In the genomic region with DNA sequence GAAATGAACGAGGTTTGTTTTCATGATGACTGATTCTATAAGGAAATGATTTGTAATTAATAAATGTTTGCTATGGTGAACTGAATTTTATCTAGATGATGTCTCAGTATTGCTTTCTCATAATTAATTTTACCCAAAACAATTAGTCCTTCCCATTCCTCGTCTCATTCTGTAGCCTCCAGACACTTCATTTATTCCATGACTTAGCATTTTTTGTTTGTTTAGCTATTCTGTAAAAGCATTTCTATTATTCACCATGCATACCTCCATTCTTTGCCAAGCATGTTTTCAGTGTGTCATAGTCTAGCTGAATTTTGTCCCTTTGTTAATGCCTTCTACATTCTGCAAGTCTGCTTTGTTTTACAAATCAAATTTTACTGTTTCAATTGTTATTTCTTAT, we compare ENCODE assay signal across 21 cellular contexts.
A peak's percentile ranks its signal among the peaks of the same experiment; 100 is the strongest.
DNase-seq lines count a peak whose midpoint lies in the region; ATAC-seq, FAIRE-seq and TF ChIP-seq lines count a peak whose summit lies in the region.
"Had no signal": no experiment of that assay in that cellular context is flagged by ENCODE, and none has a peak within 500 bp of the region (broad histone marks: within the 10 kb centered on the region; RNA-seq: fewer than 3 reads in every experiment).

No MANE protein-coding gene starts in this region.

- CTCF ChIA-PET in HepG2 (lab: Yijun Ruan, JAX; ENCODE audit: low intra/inter-chr PET ratio, low total read pairs) (no interaction called here), PC-3 (lab: Charles Lee) (no interaction called here)

- TF ChIP-seq POLR2A in HepG2 (IDR thresholded peaks at IDR 0.05; ENCODE audit: insufficient read depth in 1 of 2, low read depth in 2 of 2, low read length in 2 of 2), result no peak
- TF ChIP-seq POLR2A in right lobe of liver (IDR thresholded peaks at IDR 0.05), result no peak

- no peak for TF ChIP-seq RAD21 in HepG2 (CRISPR knock-in tag; IDR thresholded peaks at IDR 0.05)

- no peak overlapping the region for H3K27ac ChIP-seq in HepG2 (ENCODE audit: extremely low read length, insufficient read depth, low read length)
- no peak overlapping the region for H3K27ac ChIP-seq in right lobe of liver
- H3K27ac ChIP-seq in PC-3 (ENCODE audit: low read length), result no peak overlapping the region
- no peak overlapping the region for H3K27ac ChIP-seq in small intestine (ENCODE audit: low read depth in 1 of 2, low read length in 1 of 2)
- H3K27ac ChIP-seq: 22Rv1; BLaER1 treated with 17β-estradiol and CSF1 and Interleukin-3, amounts not matched to agents 10 nM and 100 nM had no signal

- DNase-seq in HepG2 (ENCODE audit: low spot score), result no peak
- no peak for DNase-seq in right lobe of liver
- peak; percentile 13 for DNase-seq in PC-3
- DNase-seq in bronchial epithelial cell (ENCODE audit: low read depth), result peak; percentile 26
- no peak for DNase-seq in NCI-H187 treated with DMSO at 0.1 percent for 48 hours (lab: John Stamatoyannopoulos, UW)
- no peak for DNase-seq in small intestine
- DNase-seq: ACHN; AML-193; BE2C; Calu3; CD4-positive, alpha-beta memory T cell; COR-L47; DMS53; DMS79 treated with DMSO at 0.1 percent for 48 hours; GOT3; H7; HCEC 1CT had no signal

- no peak overlapping the region for H3K4me3 ChIP-seq in HepG2 (replicated peaks in 1 of 3; ENCODE audit: insufficient read depth in 1 of 3, low read depth in 2 of 3, low read length in 3 of 3)
- no peak overlapping the region for H3K4me3 ChIP-seq in right lobe of liver
- no peak overlapping the region for H3K4me3 ChIP-seq in PC-3 (ENCODE audit: low read length)
- no peak overlapping the region for H3K4me3 ChIP-seq in bronchial epithelial cell (ENCODE audit: low read depth, low read length)
- no peak overlapping the region for H3K4me3 ChIP-seq in small intestine (ENCODE audit: low read depth in 1 of 2, low read length in 2 of 2)
- H3K4me3 ChIP-seq: BLaER1 treated with 17β-estradiol and CSF1 and Interleukin-3, amounts not matched to agents 10 nM and 100 nM had no signal

- H3K9me2 ChIP-seq in PC-3 (replicated peaks; ENCODE audit: low read length), result no peaks in the 10 kb centered on the region

- H3K36me3 ChIP-seq in HepG2 (replicated peaks in 1 of 2; ENCODE audit: control insufficient read depth in 1 of 2, insufficient read depth in 2 of 2, low read length in 2 of 2) (no peaks in the 10 kb centered on the region), right lobe of liver (no peaks in the 10 kb centered on the region), PC-3 (ENCODE audit: low read depth, low read length) (no peaks in the 10 kb centered on the region), bronchial epithelial cell (ENCODE audit: control insufficient read depth, insufficient read depth, low read length) (no peaks in the 10 kb centered on the region), small intestine (ENCODE audit: control insufficient read depth in 2 of 2, insufficient read depth in 2 of 2, low read length in 2 of 2) (no peaks in the 10 kb centered on the region)
- H3K36me3 ChIP-seq: BE2C; BLaER1 treated with 17β-estradiol and CSF1 and Interleukin-3, amounts not matched to agents 10 nM and 100 nM had no signal

- H3K27me3 ChIP-seq in HepG2 (ENCODE audit: control insufficient read depth in 1 of 2, insufficient read depth in 2 of 2, low read length in 2 of 2), result no peaks in the 10 kb centered on the region
- H3K27me3 ChIP-seq in right lobe of liver, result no peaks in the 10 kb centered on the region
- H3K27me3 ChIP-seq in PC-3 (ENCODE audit: low read length), result no peaks in the 10 kb centered on the region
- H3K27me3 ChIP-seq in bronchial epithelial cell (ENCODE audit: control insufficient read depth, insufficient read depth, low read length), result no peaks in the 10 kb centered on the region
- H3K27me3 ChIP-seq in small intestine (ENCODE audit: control insufficient read depth in 2 of 2, insufficient read depth in 2 of 2, low read length in 2 of 2), result no peaks in the 10 kb centered on the region
- H3K27me3 ChIP-seq: BE2C; BLaER1 treated with 17β-estradiol and CSF1 and Interleukin-3, amounts not matched to agents 10 nM and 100 nM had no signal

- BruUV-seq in HepG2 (replicated peaks; lab: Mats Ljungman, UMichigan), result no TSS peak
- no TSS peak for BruUV-seq in PC-3 (replicated peaks; lab: Mats Ljungman, UMichigan)

- H3K79me2 ChIP-seq in HepG2 (ENCODE audit: insufficient read depth, low read length), result no peaks in the 10 kb centered on the region
- no peaks in the 10 kb centered on the region for H3K79me2 ChIP-seq in PC-3 (ENCODE audit: low read length)

- H3K9ac ChIP-seq in HepG2 (ENCODE audit: insufficient read depth, low read depth, low read length) (no peak overlapping the region), PC-3 (ENCODE audit: low read length) (no peak overlapping the region)
- H3K9ac ChIP-seq: BLaER1 treated with 17β-estradiol and CSF1 and Interleukin-3, amounts not matched to agents 10 nM and 100 nM had no signal

- in situ Hi-C loops in HepG2 (cut with HindIII; ENCODE audit: extremely low pct_ligation_motif_present, low pct_unique_long_range_greater_than_20kb), result no loop called here

- ATAC-seq in HepG2, result no peak
- ATAC-seq in right lobe of liver, result no peak
- no peak for ATAC-seq in PC-3

- no peak for FAIRE-seq in HepG2 (lab: Jason Lieb, UNC)
- no peak for FAIRE-seq in bronchial epithelial cell (lab: Jason Lieb, UNC)
- FAIRE-seq in small intestine (lab: Jason Lieb, UNC), result no peak
- FAIRE-seq: G401.6, GM12892 had no signal

- no peak for TF ChIP-seq EP300 in HepG2 (IDR thresholded peaks at IDR 0.05; ENCODE audit: low read depth in 2 of 2, low read length in 2 of 2)
- TF ChIP-seq EP300 in HepG2 (CRISPR knock-in tag; IDR thresholded peaks at IDR 0.05; ENCODE audit: borderline replicate concordance), result no peak

- WGBS in HepG2 (ENCODE audit: low lambda C conversion rate), result 3% methylated on average over 2 of the region's 2 CpGs
- WGBS in right lobe of liver (ENCODE audit: insufficient coverage, low coverage, low lambda C conversion rate, missing lambda C conversion rate), result 63% methylated on average over 2 of the region's 2 CpGs
- 70 to 74% (median 72%) methylated on average over 2 of the region's 2 CpGs for WGBS in small intestine, 3 donors

- H2AFZ ChIP-seq in HepG2 (ENCODE audit: low read length), result no peak overlapping the region
- no peak overlapping the region for H2AFZ ChIP-seq in PC-3 (ENCODE audit: low read length)

- no peak overlapping the region for H3K4me2 ChIP-seq in HepG2 (ENCODE audit: low read depth, low read length)
- H3K4me2 ChIP-seq in PC-3 (ENCODE audit: low read length), result no peak overlapping the region
- H3K4me2 ChIP-seq: BLaER1 treated with 17β-estradiol and CSF1 and Interleukin-3, amounts not matched to agents 10 nM and 100 nM had no signal

- H3K4me1 ChIP-seq in HepG2 (ENCODE audit: insufficient read depth, low read length) (no peaks in the 10 kb centered on the region), right lobe of liver (no peaks in the 10 kb centered on the region), PC-3 (ENCODE audit: insufficient read depth, low read length) (no peaks in the 10 kb centered on the region), small intestine (ENCODE audit: control insufficient read depth in 2 of 2, insufficient read depth in 1 of 2, low read depth in 1 of 2, low read length in 1 of 2) (no peaks in the 10 kb centered on the region)
- H3K4me1 ChIP-seq: BE2C; BLaER1 treated with 17β-estradiol and CSF1 and Interleukin-3, amounts not matched to agents 10 nM and 100 nM had no signal

- intact Hi-C loops in HepG2 (cut with micrococcal nuclease; ENCODE audit: unreplicated experiment) (no loop called here), right lobe of liver (cut with DNase I) (no loop called here), PC-3 (cut with micrococcal nuclease) (no loop called here)

- H3K9me3 ChIP-seq in HepG2 (ENCODE audit: low read length) (peaks cover 40% of the 10 kb centered on the region), right lobe of liver (no peaks in the 10 kb centered on the region), PC-3 (ENCODE audit: low read length) (0 out of 2 replicates have a peak, but pooled peaks cover 4% of the 10 kb centered on the region), small intestine (ENCODE audit: control insufficient read depth, low read depth) (no peaks in the 10 kb centered on the region)
- H3K9me3 ChIP-seq: BE2C; BLaER1 treated with 17β-estradiol and CSF1 and Interleukin-3, amounts not matched to agents 10 nM and 100 nM had no signal

- H4K20me1 ChIP-seq in HepG2 (ENCODE audit: insufficient read depth, low read length) (no peaks in the 10 kb centered on the region), PC-3 (ENCODE audit: low read length) (no peaks in the 10 kb centered on the region)
- H4K20me1 ChIP-seq: BLaER1 treated with 17β-estradiol and CSF1 and Interleukin-3, amounts not matched to agents 10 nM and 100 nM had no signal

- no peaks in the 10 kb centered on the region for H3F3A ChIP-seq in PC-3 (ENCODE audit: low read length, unreplicated experiment)

- POLR2A ChIA-PET in HepG2 (lab: Yijun Ruan, JAX), result no interaction called here
- POLR2A ChIA-PET in PC-3 (lab: Charles Lee; ENCODE audit: unreplicated experiment), result no interaction called here

- TF ChIP-seq CTCF in HepG2 (CRISPR knock-in tag; IDR thresholded peaks at IDR 0.05) (no peak), right lobe of liver (IDR thresholded peaks at IDR 0.05) (no peak), PC-3 (conservative IDR thresholded peaks at IDR 0.05; ENCODE audit: low read depth, low read length) (no peak), bronchial epithelial cell (IDR thresholded peaks at IDR 0.05; ENCODE audit: insufficient read depth, low read length, severe bottlenecking) (no peak)

TF ChIP-seq in HepG2, 621 proteins besides CTCF, POLR2A, EP300 and RAD21 (continues in another document):
- TF ChIP-seq, protein P1, sequence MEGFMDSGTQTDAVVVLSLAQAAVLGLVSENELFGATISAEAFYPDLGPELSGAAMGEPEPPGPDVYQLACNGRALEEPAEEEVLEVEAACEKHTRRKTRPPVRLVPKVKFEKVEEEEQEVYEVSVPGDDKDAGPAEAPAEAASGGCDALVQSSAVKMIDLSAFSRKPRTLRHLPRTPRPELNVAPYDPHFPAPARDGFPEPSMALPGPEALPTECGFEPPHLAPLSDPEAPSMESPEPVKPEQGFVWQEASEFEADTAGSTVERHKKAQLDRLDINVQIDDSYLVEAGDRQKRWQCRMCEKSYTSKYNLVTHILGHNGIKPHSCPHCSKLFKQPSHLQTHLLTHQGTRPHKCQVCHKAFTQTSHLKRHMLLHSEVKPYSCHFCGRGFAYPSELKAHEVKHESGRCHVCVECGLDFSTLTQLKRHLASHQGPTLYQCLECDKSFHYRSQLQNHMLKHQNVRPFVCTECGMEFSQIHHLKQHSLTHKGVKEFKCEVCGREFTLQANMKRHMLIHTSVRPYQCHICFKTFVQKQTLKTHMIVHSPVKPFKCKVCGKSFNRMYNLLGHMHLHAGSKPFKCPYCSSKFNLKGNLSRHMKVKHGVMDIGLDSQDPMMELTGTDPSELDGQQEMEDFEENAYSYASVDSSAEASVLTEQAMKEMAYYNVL (CRISPR knock-in tag; IDR thresholded peaks at IDR 0.05; ENCODE audit: borderline replicate concordance), result no peak
- TF ChIP-seq CC2D1A (CRISPR knock-in tag; IDR thresholded peaks at IDR 0.05), result no peak
- TF ChIP-seq MIER3 (CRISPR knock-in tag; IDR thresholded peaks at IDR 0.05; ENCODE audit: borderline replicate concordance), result no peak
- TF ChIP-seq ZNF605 (CRISPR knock-in tag; IDR thresholded peaks at IDR 0.05), result no peak
- no peak for TF ChIP-seq SKI (IDR thresholded peaks at IDR 0.05; ENCODE audit: partially characterized antibody)
- no peak for TF ChIP-seq HNF4A (CRISPR knock-in tag; IDR thresholded peaks at IDR 0.05)

Comparison
In these comparisons a context has a peak if more than half of its experiments do, and no peak if none do; other contexts are left out.
1. DNase-seq: peak in PC-3 (single experiment) and bronchial epithelial cell (single experiment); none in HepG2 (single experiment), right lobe of liver (0 of 3), NCI-H187 treated with DMSO at 0.1 percent for 48 hours (single experiment) and small intestine (single experiment).